12 cellular contexts compared by ENCODE assay signal in the genomic region with DNA sequence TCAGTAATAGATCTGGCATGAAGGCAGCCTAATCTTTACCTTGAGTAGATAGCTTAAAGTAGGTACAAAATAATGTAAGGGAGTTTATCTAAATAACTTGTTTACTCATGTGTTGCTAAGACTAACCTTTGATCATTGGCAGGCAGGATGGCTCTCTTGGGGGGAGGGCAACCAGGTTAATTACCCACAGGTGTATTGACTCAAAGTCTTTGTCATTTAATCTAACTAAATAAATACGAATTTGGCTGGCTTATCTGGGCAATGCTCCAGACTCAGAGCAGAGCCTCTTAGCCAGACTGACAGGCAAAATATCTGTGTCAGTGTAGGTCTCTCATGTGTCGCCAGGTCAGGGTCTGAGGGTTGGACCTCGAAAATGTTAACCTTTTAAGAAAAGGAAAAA.
A peak's percentile ranks its signal among the peaks of the same experiment; 100 is the strongest.
DNase-seq lines count a peak whose midpoint lies in the region; ATAC-seq and TF ChIP-seq lines count a peak whose summit lies in the region.
"Had no signal": no experiment of that assay in that cellular context is flagged by ENCODE, and none has a peak within 500 bp of the region (broad histone marks: within the 10 kb centered on the region; RNA-seq: fewer than 3 reads in every experiment).

No MANE protein-coding gene starts in this region.

- H3K79me2 ChIP-seq in PC-3 (ENCODE audit: low read length), result no peaks in the 10 kb centered on the region

- no peak overlapping the region for H3K27ac ChIP-seq in PC-3 (ENCODE audit: low read length)
- H3K27ac ChIP-seq in adrenal gland, result no peak overlapping the region

- no peak for TF ChIP-seq POLR2A in adrenal gland (IDR thresholded peaks at IDR 0.05)

- BruUV-seq in PC-3 (replicated peaks; lab: Mats Ljungman, UMichigan), result no TSS peak

- TF ChIP-seq CTCF in PC-3 (conservative IDR thresholded peaks at IDR 0.05; ENCODE audit: low read depth, low read length), result no peak
- no peak for TF ChIP-seq CTCF in adrenal gland (IDR thresholded peaks at IDR 0.05)

- no peak overlapping the region for H3K4me3 ChIP-seq in PC-3 (ENCODE audit: low read length)
- H3K4me3 ChIP-seq in adrenal gland, result no peak overlapping the region

- H3K9me2 ChIP-seq in PC-3 (replicated peaks; ENCODE audit: low read length), result no peaks in the 10 kb centered on the region

- H3K27me3 ChIP-seq in PC-3 (ENCODE audit: low read length), result no peaks in the 10 kb centered on the region
- no peaks in the 10 kb centered on the region for H3K27me3 ChIP-seq in adrenal gland

- H3K9ac ChIP-seq in PC-3 (ENCODE audit: low read length), result no peak overlapping the region

- H2AFZ ChIP-seq in PC-3 (ENCODE audit: low read length), result no peak overlapping the region

- no peaks in the 10 kb centered on the region for H3F3A ChIP-seq in PC-3 (ENCODE audit: low read length, unreplicated experiment)

- H3K9me3 ChIP-seq in PC-3 (ENCODE audit: low read length), result no peaks in the 10 kb centered on the region
- no peaks in the 10 kb centered on the region for H3K9me3 ChIP-seq in adrenal gland (replicated peaks in 1 of 3)

- CTCF ChIA-PET in PC-3 (lab: Charles Lee), result no interaction called here

- ATAC-seq in PC-3 (peak; percentile 72), HG02678 (IDR thresholded peaks at IDR 0.05; ENCODE audit: unreplicated experiment) (no peak)
- ATAC-seq: activated CD8-positive, alpha-beta T cell treated with anti-CD3 and anti-CD28 coated beads for 36 hours had no signal

- H3K4me1 ChIP-seq in PC-3 (ENCODE audit: insufficient read depth, low read length) (peaks cover 17% of the 10 kb centered on the region; the same call in 1 of the 2 replicates), adrenal gland (replicated peaks in 1 of 2) (no peaks in the 10 kb centered on the region)

- H3K4me2 ChIP-seq in PC-3 (ENCODE audit: low read length), result peak overlapping the region; percentile 33

- H3K36me3 ChIP-seq in PC-3 (ENCODE audit: low read depth, low read length) (no peaks in the 10 kb centered on the region), adrenal gland (replicated peaks in 1 of 2) (no peaks in the 10 kb centered on the region)

- 23 to 34% (median 24%) methylated on average over 3 of the region's 3 CpGs for WGBS in adrenal gland, 4 donors

- DNase-seq in HT-29 (ENCODE audit: low spot score) (peak; percentile 73), NCI-H2081 (lab: John Stamatoyannopoulos, UW) (peak; percentile 71 to 93), PC-3 (peak; percentile 67), mucosa of gallbladder (ENCODE audit: low spot score) (peak; percentile 80), putamen (ENCODE audit: low spot score) (no peak), midbrain (lab: John Stamatoyannopoulos, UW) (no peak), adrenal gland (no peak)
- DNase-seq: activated CD8-positive, alpha-beta T cell treated with anti-CD3 and anti-CD28 coated beads for 36 hours; cortex of kidney; erythroblast; immature natural killer cell had no signal

- no peaks in the 10 kb centered on the region for H4K20me1 ChIP-seq in PC-3 (ENCODE audit: low read length)

- POLR2A ChIA-PET in PC-3 (lab: Charles Lee; ENCODE audit: unreplicated experiment), result no interaction called here

- intact Hi-C loops in PC-3 (cut with micrococcal nuclease), result no loop called here
- intact Hi-C loops in adrenal gland (cut with DNase I), result no loop called here

Comparison
In these comparisons a context has a peak if more than half of its experiments do, and no peak if none do; other contexts are left out.
1. DNase-seq: peak in HT-29 (single experiment), NCI-H2081 (2 of 2), PC-3 (single experiment) and mucosa of gallbladder (single experiment); none in putamen (single experiment), midbrain (single experiment) and adrenal gland (0 of 7).